ENCODE assay signal across 11 cellular contexts in genomic region chr19:12664406-12665280, GRCh38. TPM values are rescaled to one million over a fixed set of nuclear protein-coding genes. Genes with fewer than 3 reads are reported as not detected.
DNase-seq lines count a peak whose midpoint lies in the region; ATAC-seq and TF ChIP-seq lines count a peak whose summit lies in the region.
"Had no signal": no experiment of that assay in that cellular context is flagged by ENCODE, and none has a peak within 500 bp of the region (broad histone marks: within the 10 kb centered on the region; RNA-seq: fewer than 3 reads in every experiment).

No MANE protein-coding gene starts in this region.

- dilution Hi-C loops in mammary epithelial cell (cut with HindIII; ENCODE audit: low sequenced_read_pairs): no loop called here

- peak; percentile 26 for DNase-seq in EH (ENCODE audit: low read depth)
- peak in 59 of 76 experiments; percentile 14 to 75 (median 40) for DNase-seq in HUDEP-2 (lab: John Stamatoyannopoulos, UW; ENCODE audit: unreplicated experiment in 76 of 76)
- no peak for DNase-seq in natural killer cell treated with Interleukin-12 subunit alpha and Interleukin-12 subunit beta and Interleukin-15 and Interleukin-18, amount 100 ng/mL, for 72 hours (ENCODE audit: low spot score)
- no peak for DNase-seq in RPMI8226
- no peak for DNase-seq in SHP77 treated with DMSO at 0.1 percent for 48 hours (lab: John Stamatoyannopoulos, UW)
- DNase-seq in mammary epithelial cell: no peak
- DNase-seq: NCI-H526 treated with DMSO at 0.1 percent for 48 hours had no signal

- over 99% methylated on average over 22 of the region's 29 CpGs for WGBS in mammary epithelial cell (ENCODE audit: low coverage, missing lambda C conversion rate)

- H3K27me3 ChIP-seq in mammary epithelial cell (ENCODE audit: insufficient read depth, low read length): no peaks in the 10 kb centered on the region

- no peaks in the 10 kb centered on the region for H3K27me3 Mint-ChIP-seq in activated T-helper 17 cell treated with anti-CD3 and anti-CD28 coated beads, Interleukin-2, amount 50 U/mL, for 72 hours
- H3K27me3 Mint-ChIP-seq in natural killer cell treated with Interleukin-12 subunit alpha and Interleukin-12 subunit beta and Interleukin-15 and Interleukin-18, amount 100 ng/mL, for 72 hours: no peaks in the 10 kb centered on the region

- H3K9me3 ChIP-seq in mammary epithelial cell (replicated peaks; ENCODE audit: insufficient read depth, low read length): no peaks in the 10 kb centered on the region

- in situ Hi-C loops in mammary epithelial cell (cut with MboI; ENCODE audit: low sequenced_read_pairs in 2 of 2): no loop called here

- TF ChIP-seq CTCF in mammary epithelial cell (conservative IDR thresholded peaks at IDR 0.05 in 1 of 2, IDR thresholded peaks at IDR 0.05 in 1 of 2; ENCODE audit: extremely low read depth in 1 of 2, insufficient read depth in 1 of 2, low read depth in 1 of 2, low read length in 2 of 2): no peak

- H3K27ac Mint-ChIP-seq in activated T-helper 17 cell treated with anti-CD3 and anti-CD28 coated beads, Interleukin-2, amount 50 U/mL, for 72 hours: peak overlapping the region; percentile 90
- H3K27ac Mint-ChIP-seq in natural killer cell treated with Interleukin-12 subunit alpha and Interleukin-12 subunit beta and Interleukin-15 and Interleukin-18, amount 100 ng/mL, for 72 hours: peak overlapping the region; percentile 78 to 97

- H3K79me2 ChIP-seq in mammary epithelial cell (ENCODE audit: insufficient read depth, low read length): peaks cover 38% of the 10 kb centered on the region

- BruUV-seq in mammary epithelial cell (replicated peaks; lab: Mats Ljungman, UMichigan): no TSS peak

- no peaks in the 10 kb centered on the region for H3K9me3 Mint-ChIP-seq in activated T-helper 17 cell treated with anti-CD3 and anti-CD28 coated beads, Interleukin-2, amount 50 U/mL, for 72 hours
- H3K9me3 Mint-ChIP-seq in natural killer cell treated with Interleukin-12 subunit alpha and Interleukin-12 subunit beta and Interleukin-15 and Interleukin-18, amount 100 ng/mL, for 72 hours: no peaks in the 10 kb centered on the region

- H3K4me2 ChIP-seq in mammary epithelial cell (ENCODE audit: insufficient read depth, low read depth, low read length): no peak overlapping the region

- peak overlapping the region; percentile 92 for H3K4me3 Mint-ChIP-seq in activated T-helper 17 cell treated with anti-CD3 and anti-CD28 coated beads, Interleukin-2, amount 50 U/mL, for 72 hours
- peak overlapping the region; percentile 94 for H3K4me3 Mint-ChIP-seq in natural killer cell treated with Interleukin-12 subunit alpha and Interleukin-12 subunit beta and Interleukin-15 and Interleukin-18, amount 100 ng/mL, for 72 hours

- no peak overlapping the region for H3K4me3 ChIP-seq in mammary epithelial cell (replicated peaks in 1 of 3; ENCODE audit: insufficient read depth in 1 of 3, low read depth in 2 of 3, low read length in 3 of 3)

- H3K36me3 ChIP-seq in mammary epithelial cell (ENCODE audit: insufficient read depth, low read length): peaks cover 5% of the 10 kb centered on the region

- H3K36me3 Mint-ChIP-seq in activated T-helper 17 cell treated with anti-CD3 and anti-CD28 coated beads, Interleukin-2, amount 50 U/mL, for 72 hours (ENCODE audit: low read depth): peaks cover 98% of the 10 kb centered on the region
- H3K36me3 Mint-ChIP-seq in natural killer cell treated with Interleukin-12 subunit alpha and Interleukin-12 subunit beta and Interleukin-15 and Interleukin-18, amount 100 ng/mL, for 72 hours: peaks cover 9% of the 10 kb centered on the region

- CTCF ChIA-PET in mammary epithelial cell (lab: Charles Lee; ENCODE audit: low non-redundant PET): no interaction called here

- intact Hi-C loops in mammary epithelial cell (cut with micrococcal nuclease): loop anchor here (5.0 kb wide), 1 partner anchor 52 kb away; the partner anchor contains the start of genes ZNF490 and ZNF791

- no peak for ATAC-seq in activated T-helper 17 cell treated with anti-CD3 and anti-CD28 coated beads, Interleukin-2, amount 50 U/mL, for 72 hours (replicated peaks)
- ATAC-seq in natural killer cell treated with Interleukin-12 subunit alpha and Interleukin-12 subunit beta and Interleukin-15 and Interleukin-18, amount 100 ng/mL, for 72 hours: no peak
- no peak for ATAC-seq in HG02642 (IDR thresholded peaks at IDR 0.05; ENCODE audit: poor library complexity, unreplicated experiment)

- H3K27ac ChIP-seq in mammary epithelial cell (ENCODE audit: insufficient read depth, low read depth, low read length): no peak overlapping the region

- no peaks in the 10 kb centered on the region for H4K20me1 ChIP-seq in mammary epithelial cell (ENCODE audit: insufficient read depth, low read length)

- H3K4me1 Mint-ChIP-seq in activated T-helper 17 cell treated with anti-CD3 and anti-CD28 coated beads, Interleukin-2, amount 50 U/mL, for 72 hours: no peaks in the 10 kb centered on the region
- H3K4me1 Mint-ChIP-seq in natural killer cell treated with Interleukin-12 subunit alpha and Interleukin-12 subunit beta and Interleukin-15 and Interleukin-18, amount 100 ng/mL, for 72 hours (ENCODE audit: low read depth in 2 of 2): peaks cover 30 to 38% of the 10 kb centered on the region in 2 donors

- no peak overlapping the region for H2AFZ ChIP-seq in mammary epithelial cell (ENCODE audit: low read depth, low read length)

- peaks cover 26% of the 10 kb centered on the region for H3K4me1 ChIP-seq in mammary epithelial cell (ENCODE audit: insufficient read depth, low read length)

- no peak overlapping the region for H3K9ac ChIP-seq in mammary epithelial cell (ENCODE audit: insufficient read depth, low read length)

RNA-seq across cellular contexts. Expression of gene MAN2B1, which starts 1.9 kb away (rescaled TPM):
- total RNA-seq in activated T-helper 17 cell treated with anti-CD3 and anti-CD28 coated beads, Interleukin-2, amount 50 U/mL, for 72 hours: 100 to 1,000 TPM; 199 to 247 TPM
- total RNA-seq in natural killer cell treated with Interleukin-12 subunit alpha and Interleukin-12 subunit beta and Interleukin-15 and Interleukin-18, amount 100 ng/mL, for 72 hours: 100 to 1,000 TPM; 135 to 199 TPM
- total RNA-seq in mammary epithelial cell: 10 to 100 TPM; 36.3 to 57.2 TPM
- 28.3 TPM for polyA plus RNA-seq in mammary epithelial cell
- 60.4 TPM for polyA minus RNA-seq in mammary epithelial cell

RNA-seq across cellular contexts. Expression of gene WDR83, which starts 2.0 kb away (rescaled TPM):
- 10 to 100 TPM; 17.7 to 30.4 TPM for total RNA-seq in activated T-helper 17 cell treated with anti-CD3 and anti-CD28 coated beads, Interleukin-2, amount 50 U/mL, for 72 hours
- 10 to 100 TPM; 18.6 to 25.1 TPM for total RNA-seq in natural killer cell treated with Interleukin-12 subunit alpha and Interleukin-12 subunit beta and Interleukin-15 and Interleukin-18, amount 100 ng/mL, for 72 hours
- 1 to 10 TPM; 6.7 to 8.1 TPM for total RNA-seq in mammary epithelial cell
- polyA plus RNA-seq in mammary epithelial cell: 8.2 TPM
- polyA minus RNA-seq in mammary epithelial cell: 6.0 TPM

RNA-seq across cellular contexts. Expression of gene DHPS, which starts 17.0 kb away (rescaled TPM):
- total RNA-seq in activated T-helper 17 cell treated with anti-CD3 and anti-CD28 coated beads, Interleukin-2, amount 50 U/mL, for 72 hours: 100 to 1,000 TPM; 125 to 167 TPM
- 100 to 1,000 TPM; 127 to 148 TPM for total RNA-seq in natural killer cell treated with Interleukin-12 subunit alpha and Interleukin-12 subunit beta and Interleukin-15 and Interleukin-18, amount 100 ng/mL, for 72 hours
- total RNA-seq in mammary epithelial cell: 10 to 100 TPM; 46.5 to 73.8 TPM
- polyA plus RNA-seq in mammary epithelial cell: 69.0 TPM
- 86.4 TPM for polyA minus RNA-seq in mammary epithelial cell

RNA-seq across cellular contexts. Expression of gene GNG14, which starts 23.2 kb away (rescaled TPM):
- total RNA-seq in activated T-helper 17 cell treated with anti-CD3 and anti-CD28 coated beads, Interleukin-2, amount 50 U/mL, for 72 hours: not detected
- not detected for total RNA-seq in natural killer cell treated with Interleukin-12 subunit alpha and Interleukin-12 subunit beta and Interleukin-15 and Interleukin-18, amount 100 ng/mL, for 72 hours
- total RNA-seq in mammary epithelial cell: not detected
- not detected for polyA plus RNA-seq in mammary epithelial cell
- not detected for polyA minus RNA-seq in mammary epithelial cell
- total RNA-seq: skeletal muscle tissue had no signal
- polyA plus RNA-seq: keratinocyte had no signal

RNA-seq across cellular contexts. Expression of gene FBXW9, which starts 31.8 kb away (rescaled TPM):
- 1 to 10 TPM; 4.7 to 9.9 TPM for total RNA-seq in activated T-helper 17 cell treated with anti-CD3 and anti-CD28 coated beads, Interleukin-2, amount 50 U/mL, for 72 hours
- total RNA-seq in natural killer cell treated with Interleukin-12 subunit alpha and Interleukin-12 subunit beta and Interleukin-15 and Interleukin-18, amount 100 ng/mL, for 72 hours: 10 to 100 TPM in 1 of 2 donors, 1 to 10 TPM in 1; 5.6 to 15.4 TPM
- 10 to 100 TPM; 13.7 to 14.8 TPM for total RNA-seq in mammary epithelial cell
- polyA plus RNA-seq in mammary epithelial cell: 14.4 TPM
- polyA minus RNA-seq in mammary epithelial cell: 6.5 TPM

Comparison
In these comparisons a context has a peak if more than half of its experiments do, and no peak if none do; other contexts are left out.
1. DNase-seq: peak in EH (single experiment) and HUDEP-2 (59 of 76); none in natural killer cell treated with Interleukin-12 subunit alpha and Interleukin-12 subunit beta and Interleukin-15 and Interleukin-18, amount 100 ng/mL, for 72 hours (single experiment), RPMI8226 (single experiment), SHP77 treated with DMSO at 0.1 percent for 48 hours (single experiment) and mammary epithelial cell (single experiment).